2 cellular contexts compared by ENCODE assay signal in the genomic region with DNA sequence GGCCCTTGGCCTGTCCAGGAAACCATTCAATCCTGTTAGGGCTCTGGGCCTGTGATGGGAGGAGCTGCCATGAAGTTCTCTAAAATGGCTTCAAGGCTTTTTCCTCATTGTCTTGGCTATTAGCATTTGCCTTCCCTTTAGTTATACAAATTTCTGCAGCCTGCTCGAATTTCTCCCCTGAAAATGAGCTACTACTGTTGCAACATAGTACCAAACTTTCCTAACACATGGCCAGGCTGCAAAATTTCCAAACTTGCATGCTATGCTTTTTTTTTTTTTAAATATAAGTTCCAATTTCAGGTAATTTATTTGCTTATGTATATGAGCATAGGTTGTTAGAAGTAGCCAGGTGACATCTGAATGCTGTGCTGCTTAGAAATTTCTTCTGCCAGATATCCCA.
TF ChIP-seq lines count a peak whose summit lies in the region.

No MANE protein-coding gene starts in this region.

TF ChIP-seq in GM23338, 12 proteins besides CTCF, POLR2A, EP300 and RAD21:
- no peak for TF ChIP-seq STAT1 (IDR thresholded peaks at IDR 0.05; ENCODE audit: unreplicated experiment)

TF ChIP-seq in H1, 55 proteins besides CTCF, POLR2A, EP300 and RAD21:
- TF ChIP-seq TAF1 (IDR thresholded peaks at IDR 0.05; ENCODE audit: low read depth, low read length) (no peak), CEBPB (IDR thresholded peaks at IDR 0.05; ENCODE audit: low read depth, low read length) (0 out of 2 replicates have a peak, but pooled peaks have one; percentile 37)
